9 cellular contexts compared by ENCODE assay signal in the genomic region with DNA sequence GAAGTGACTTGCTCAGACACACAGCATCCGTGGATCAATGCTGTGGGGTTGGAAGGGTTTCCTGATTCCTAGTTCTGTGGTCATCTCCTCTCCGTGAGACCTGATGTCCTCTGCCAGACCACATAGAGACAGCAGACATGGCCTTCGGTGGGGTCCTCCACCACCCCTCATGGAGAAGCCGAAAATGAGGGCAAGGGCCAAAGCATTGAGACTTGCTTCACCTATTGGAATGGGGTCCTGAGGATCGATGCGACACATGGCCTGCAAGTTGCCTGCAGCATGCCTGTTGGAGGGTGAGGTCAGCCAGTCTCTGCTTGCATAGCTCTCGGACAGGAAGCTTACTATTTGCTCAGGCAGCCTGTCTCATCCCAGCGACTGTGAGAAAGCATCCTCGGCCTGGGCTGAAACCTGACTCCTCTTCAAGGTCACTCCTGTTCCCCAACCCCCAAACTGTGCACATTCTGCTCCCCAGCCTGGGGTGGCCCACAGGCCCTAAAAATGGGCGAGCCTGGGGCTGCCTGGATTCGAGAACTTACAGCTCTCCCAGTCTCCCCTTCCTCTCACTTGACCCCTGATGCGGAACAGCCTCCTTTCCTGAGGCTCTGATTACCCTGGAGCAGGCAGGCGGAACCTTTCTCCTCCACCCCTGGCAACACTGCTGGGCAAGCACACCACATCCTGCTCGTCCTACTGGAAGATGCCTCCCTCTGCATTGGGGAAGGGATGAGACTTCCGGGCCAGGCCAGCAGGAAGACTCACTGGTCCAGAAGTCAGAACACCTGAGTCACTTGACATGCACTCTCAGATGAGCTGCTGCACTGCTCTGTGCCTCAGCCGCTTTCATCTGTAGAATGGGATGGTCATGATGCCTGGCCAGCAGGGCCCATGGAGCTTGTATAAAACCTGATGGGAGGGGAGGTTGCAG.
DNase-seq lines count a peak whose midpoint lies in the region; FAIRE-seq and TF ChIP-seq lines count a peak whose summit lies in the region.
"Had no signal": no experiment of that assay in that cellular context is flagged by ENCODE, and none has a peak within 500 bp of the region (broad histone marks: within the 10 kb centered on the region; RNA-seq: fewer than 3 reads in every experiment).

No MANE protein-coding gene starts in this region.

- peaks cover 0 to 28% (median 16%) of the 10 kb centered on the region in 4 donors for H3K4me1 ChIP-seq in tibial artery

- TF ChIP-seq CTCF in brain microvascular endothelial cell (IDR thresholded peaks at IDR 0.05; ENCODE audit: low read depth, low read length, missing control alignments): no peak
- TF ChIP-seq CTCF in neural crest cell (conservative IDR thresholded peaks at IDR 0.05): no peak
- no peak for TF ChIP-seq CTCF in D721Med (IDR thresholded peaks at IDR 0.05; ENCODE audit: insufficient read depth, missing control alignments)
- TF ChIP-seq CTCF in tibial artery (IDR thresholded peaks at IDR 0.05): no peak

- in situ Hi-C loops in brain microvascular endothelial cell (cut with HindIII; ENCODE audit: low pct_ligation_motif_present, low sequenced_read_pairs): loop anchor here (10.0 kb wide), 2 partner anchors 66 to 206 kb away; no protein-coding TSS in a partner anchor

- H3K27ac ChIP-seq in brain microvascular endothelial cell (peak overlapping the region; percentile 39), tibial artery (no peak overlapping the region)

- H3K27me3 Mint-ChIP-seq in neural crest cell (ENCODE audit: low read depth): no peaks in the 10 kb centered on the region

- H3K9me3 Mint-ChIP-seq in neural crest cell: no peaks in the 10 kb centered on the region

- no peak overlapping the region for H3K4me3 ChIP-seq in brain microvascular endothelial cell (ENCODE audit: low read depth, low read length)
- no peak overlapping the region for H3K4me3 ChIP-seq in tibial artery
- H3K4me3 ChIP-seq: GM12878 had no signal

- H3K9me3 ChIP-seq in tibial artery: no peaks in the 10 kb centered on the region

- H3K36me3 Mint-ChIP-seq in neural crest cell (ENCODE audit: low read depth): no peaks in the 10 kb centered on the region

- H3K36me3 ChIP-seq in brain microvascular endothelial cell (replicated peaks): no peaks in the 10 kb centered on the region
- no peaks in the 10 kb centered on the region for H3K36me3 ChIP-seq in tibial artery

- H3K27me3 ChIP-seq in brain microvascular endothelial cell (replicated peaks) (no peaks in the 10 kb centered on the region), tibial artery (no peaks in the 10 kb centered on the region)

- DNase-seq in ELR (ENCODE audit: low read depth) (peak; percentile 88), NCI-H2107 (lab: John Stamatoyannopoulos, UW) (peak; percentile 25), brain microvascular endothelial cell (peak; percentile 85), neural crest cell (ENCODE audit: low read depth, low spot score) (no peak), occipital lobe (lab: John Stamatoyannopoulos, UW) (no peak), midbrain (lab: John Stamatoyannopoulos, UW) (no peak), D721Med (ENCODE audit: insufficient read length, low spot score) (no peak), tibial artery (no peak)

- intact Hi-C loops in tibial artery (cut with DNase I; ENCODE audit: low total_unique reads): loop anchor here (10.0 kb wide), 1 partner anchor 376 kb away; a partner anchor contains a TSS

- peak overlapping the region; percentile 78 for H3K27ac Mint-ChIP-seq in neural crest cell (ENCODE audit: unreplicated experiment)

- FAIRE-seq in D721Med (lab: Jason Lieb, UNC): no peak
- FAIRE-seq: GM12878 had no signal

- H3K4me1 Mint-ChIP-seq in neural crest cell: peaks cover 23% of the 10 kb centered on the region

- no peak overlapping the region for H3K4me3 Mint-ChIP-seq in neural crest cell

Comparison
In these comparisons a context has a peak if more than half of its experiments do, and no peak if none do; other contexts are left out.
1. DNase-seq: peak in ELR (single experiment), NCI-H2107 (single experiment) and brain microvascular endothelial cell (single experiment); none in neural crest cell (single experiment), occipital lobe (single experiment), midbrain (single experiment), D721Med (single experiment) and tibial artery (0 of 2).